In genomic region chr13:70090036-70090723, GRCh38 we compare ENCODE assay signal across 18 cellular contexts. TPM values are rescaled to one million over a fixed set of nuclear protein-coding genes. Genes with fewer than 3 reads are reported as not detected.
DNase-seq lines count a peak whose midpoint lies in the region; ATAC-seq and FAIRE-seq lines count a peak whose summit lies in the region.
"Had no signal": no experiment of that assay in that cellular context is flagged by ENCODE, and none has a peak within 500 bp of the region (broad histone marks: within the 10 kb centered on the region; RNA-seq: fewer than 3 reads in every experiment).

No MANE protein-coding gene starts in this region.

- H3K27me3 ChIP-seq in BLaER1, result no peaks in the 10 kb centered on the region
- no peaks in the 10 kb centered on the region for H3K27me3 ChIP-seq in small intestine (ENCODE audit: control insufficient read depth in 2 of 2, insufficient read depth in 2 of 2, low read length in 2 of 2)
- H3K27me3 ChIP-seq: adrenal gland, SJSA1, vagina had no signal

- DNase-seq in MV-4-11 (lab: John Stamatoyannopoulos, UW), result peak; percentile 83
- no peak for DNase-seq in small intestine
- no peak for DNase-seq in GM03348 (ENCODE audit: low spot score)
- no peak for DNase-seq in amniotic stem cell (lab: John Stamatoyannopoulos, UW)
- DNase-seq in SW 1271 (lab: John Stamatoyannopoulos, UW), result no peak
- DNase-seq: activated CD4-positive, alpha-beta T cell treated with anti-CD3 and anti-CD28 coated beads for 48 hours; activated T-cell treated with anti-CD3 and anti-CD28 coated beads, Interleukin-2, amount 50 U/mL, for 4 hours; adrenal gland; midbrain; stimulated activated naive CD8-positive, alpha-beta T cell treated with anti-CD3 and anti-CD28 coated beads, Interleukin-15, amount 100 ng/mL, for 72 hours had no signal

- H3K36me3 ChIP-seq in BLaER1 (no peaks in the 10 kb centered on the region), small intestine (ENCODE audit: control insufficient read depth in 2 of 2, insufficient read depth in 2 of 2, low read length in 2 of 2) (no peaks in the 10 kb centered on the region)
- H3K36me3 ChIP-seq: adrenal gland, SJSA1, vagina had no signal

- H4K20me1 ChIP-seq in BLaER1, result no peaks in the 10 kb centered on the region

- WGBS in small intestine, 3 donors, result 73 to 85% (median 77%) methylated on average over 2 of the region's 2 CpGs

- peak; percentile 87 for ATAC-seq in GM21423 (IDR thresholded peaks at IDR 0.05; ENCODE audit: unreplicated experiment)
- ATAC-seq in HG03064 (IDR thresholded peaks at IDR 0.05; ENCODE audit: low read depth, unreplicated experiment), result peak; percentile 72
- ATAC-seq: activated T-cell treated with anti-CD3 and anti-CD28 coated beads, Interleukin-2, amount 50 U/mL, for 4 hours; stimulated activated naive CD8-positive, alpha-beta T cell treated with anti-CD3 and anti-CD28 coated beads, Interleukin-15, amount 100 ng/mL, for 72 hours had no signal

- peak overlapping the region; percentile 42 for H3K4me2 ChIP-seq in BLaER1

- no peak overlapping the region for H3K4me3 ChIP-seq in BLaER1
- H3K4me3 ChIP-seq in small intestine (ENCODE audit: low read depth in 1 of 2, low read length in 2 of 2), result no peak overlapping the region
- H3K4me3 ChIP-seq: adrenal gland, SJSA1, skin epidermis, vagina had no signal

- H3K9me3 ChIP-seq in BLaER1 (no peaks in the 10 kb centered on the region), small intestine (ENCODE audit: control insufficient read depth, low read depth) (no peaks in the 10 kb centered on the region)
- H3K9me3 ChIP-seq: adrenal gland, SJSA1, vagina had no signal

- H3K4me1 ChIP-seq in BLaER1 (peaks cover 9% of the 10 kb centered on the region), small intestine (ENCODE audit: control insufficient read depth in 2 of 2, insufficient read depth in 1 of 2, low read depth in 1 of 2, low read length in 1 of 2) (no peaks in the 10 kb centered on the region)
- H3K4me1 ChIP-seq: adrenal gland, SJSA1, vagina had no signal

- H3K9ac ChIP-seq in BLaER1, result no peak overlapping the region

- H3K27ac ChIP-seq in BLaER1, result no peak overlapping the region
- no peak overlapping the region for H3K27ac ChIP-seq in small intestine (ENCODE audit: low read depth in 1 of 2, low read length in 1 of 2)
- H3K27ac ChIP-seq: adrenal gland, SJSA1, skin epidermis, vagina had no signal

- no peak for FAIRE-seq in small intestine (lab: Jason Lieb, UNC)
- FAIRE-seq: endometrium, GM12891 had no signal

RNA-seq across cellular contexts. Expression of gene ATXN8OS, which starts 17.4 kb away (rescaled TPM):
- polyA plus RNA-seq in small intestine, result under 1 TPM in 1 of 3 donors, not detected in 2; 0.06 TPM

RNA-seq across cellular contexts. Expression of gene KLHL1, which starts 18.1 kb away (rescaled TPM):
- under 1 TPM in 1 of 3 donors, not detected in 2; 0.04 TPM for polyA plus RNA-seq in small intestine
